In the genomic region with DNA sequence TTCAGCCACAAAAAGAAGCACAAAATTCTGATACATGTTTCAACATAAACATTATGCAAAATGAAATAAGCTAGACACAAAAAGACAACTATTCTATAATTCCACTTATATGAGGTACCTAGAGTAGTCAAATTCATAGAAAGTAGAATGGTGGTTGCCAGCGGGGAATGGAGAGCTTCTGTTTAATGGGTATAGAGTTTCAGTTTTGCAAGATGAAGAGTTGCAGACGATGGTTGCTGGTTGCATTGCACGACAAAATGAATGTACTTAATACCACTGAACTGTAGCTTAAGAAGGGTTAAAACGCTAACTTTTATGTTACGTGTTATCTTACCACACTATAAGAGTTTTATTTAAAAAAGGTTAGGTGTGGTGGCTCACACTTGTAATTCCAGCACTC, we compare ENCODE assay signal across 32 cellular contexts. TPM values are rescaled to one million over a fixed set of nuclear protein-coding genes. Genes with fewer than 3 reads are reported as not detected.
A peak's percentile ranks its signal among the peaks of the same experiment; 100 is the strongest.
DNase-seq lines count a peak whose midpoint lies in the region; ATAC-seq and TF ChIP-seq lines count a peak whose summit lies in the region.
"Had no signal": no experiment of that assay in that cellular context is flagged by ENCODE, and none has a peak within 500 bp of the region (broad histone marks: within the 10 kb centered on the region; RNA-seq: fewer than 3 reads in every experiment).

No MANE protein-coding gene starts in this region.

- peak overlapping the region; percentile 46 for H3K4me3 Mint-ChIP-seq in activated T-cell treated with anti-CD3 and anti-CD28 coated beads, Interleukin-2, amount 50 U/mL, for 4 hours
- H3K4me3 Mint-ChIP-seq in activated T-helper 2 cell treated with anti-CD3 and anti-CD28 coated beads, Interferon-gamma antibody, Interleukin-2, Interleukin-4, amounts not matched to agents 10 μg/mL and 5 μg/mL and 100 μg/mL, durations not matched to agents 14 hours and 24 hours and 36 hours (ENCODE audit: low read depth) = no peak overlapping the region
- H3K4me3 Mint-ChIP-seq in natural killer cell (peak overlapping the region; percentile 75), osteocyte (ENCODE audit: unreplicated experiment) (no peak overlapping the region)
- H3K4me3 Mint-ChIP-seq: brain had no signal

- no peaks in the 10 kb centered on the region for H3K27me3 Mint-ChIP-seq in activated T-cell treated with anti-CD3 and anti-CD28 coated beads, Interleukin-2, amount 50 U/mL, for 4 hours (ENCODE audit: low read depth)
- no peaks in the 10 kb centered on the region for H3K27me3 Mint-ChIP-seq in activated T-helper 2 cell treated with anti-CD3 and anti-CD28 coated beads, Interferon-gamma antibody, Interleukin-2, Interleukin-4, amounts not matched to agents 10 μg/mL and 5 μg/mL and 100 μg/mL, durations not matched to agents 14 hours and 24 hours and 36 hours (ENCODE audit: low read depth)
- H3K27me3 Mint-ChIP-seq in natural killer cell (ENCODE audit: low read depth in 2 of 2) (no peaks in the 10 kb centered on the region), osteocyte (ENCODE audit: unreplicated experiment) (no peaks in the 10 kb centered on the region)
- H3K27me3 Mint-ChIP-seq: brain had no signal

- H3K27ac ChIP-seq in DND-41 (ENCODE audit: low read length) = peak overlapping the region; percentile 9; the same call in 1 of the 2 replicates
- H3K27ac ChIP-seq: esophagus squamous epithelium, foreskin keratinocyte, neutrophil, thyroid gland had no signal

- no peaks in the 10 kb centered on the region for H3K9me3 Mint-ChIP-seq in activated T-cell treated with anti-CD3 and anti-CD28 coated beads, Interleukin-2, amount 50 U/mL, for 4 hours
- no peaks in the 10 kb centered on the region for H3K9me3 Mint-ChIP-seq in activated T-helper 2 cell treated with anti-CD3 and anti-CD28 coated beads, Interferon-gamma antibody, Interleukin-2, Interleukin-4, amounts not matched to agents 10 μg/mL and 5 μg/mL and 100 μg/mL, durations not matched to agents 14 hours and 24 hours and 36 hours
- H3K9me3 Mint-ChIP-seq in natural killer cell (no peaks in the 10 kb centered on the region), osteocyte (ENCODE audit: unreplicated experiment) (no peaks in the 10 kb centered on the region)

- peaks cover 51% of the 10 kb centered on the region for H3K4me1 ChIP-seq in DND-41 (ENCODE audit: insufficient read depth, low read length)

- H3K4me3 ChIP-seq in DND-41 (ENCODE audit: low read depth in 1 of 2, low read length in 2 of 2) = no peak overlapping the region
- H3K4me3 ChIP-seq: esophagus squamous epithelium, heart right ventricle, spleen, thyroid gland had no signal

- peaks cover 59% of the 10 kb centered on the region for H3K36me3 Mint-ChIP-seq in activated T-cell treated with anti-CD3 and anti-CD28 coated beads, Interleukin-2, amount 50 U/mL, for 4 hours (ENCODE audit: insufficient read depth)
- peaks cover 75% of the 10 kb centered on the region for H3K36me3 Mint-ChIP-seq in activated T-helper 2 cell treated with anti-CD3 and anti-CD28 coated beads, Interferon-gamma antibody, Interleukin-2, Interleukin-4, amounts not matched to agents 10 μg/mL and 5 μg/mL and 100 μg/mL, durations not matched to agents 14 hours and 24 hours and 36 hours (ENCODE audit: low read depth)
- H3K36me3 Mint-ChIP-seq in natural killer cell = no peaks in the 10 kb centered on the region
- H3K36me3 Mint-ChIP-seq in osteocyte (ENCODE audit: unreplicated experiment) = peaks cover 21% of the 10 kb centered on the region

- H3K4me2 ChIP-seq in DND-41 (ENCODE audit: insufficient read depth, low read length) = 0 out of 2 replicates have a peak overlapping the region, but pooled peaks have one; percentile 56

- peak overlapping the region; percentile 29 for H3K27ac Mint-ChIP-seq in activated T-helper 2 cell treated with anti-CD3 and anti-CD28 coated beads, Interferon-gamma antibody, Interleukin-2, Interleukin-4, amounts not matched to agents 10 μg/mL and 5 μg/mL and 100 μg/mL, durations not matched to agents 14 hours and 24 hours and 36 hours
- H3K27ac Mint-ChIP-seq in natural killer cell (peak overlapping the region; percentile 87 to 93), osteocyte (ENCODE audit: unreplicated experiment) (no peak overlapping the region)

- peaks cover 92% of the 10 kb centered on the region for H4K20me1 ChIP-seq in DND-41 (ENCODE audit: insufficient read depth, low read length)

- no peak for TF ChIP-seq CTCF in DND-41 (IDR thresholded peaks at IDR 0.05; ENCODE audit: borderline replicate concordance, extremely low read depth, low read length, poor library complexity, severe bottlenecking)
- no peak for TF ChIP-seq CTCF in natural killer cell (IDR thresholded peaks at IDR 0.05)
- TF ChIP-seq CTCF in osteocyte (IDR thresholded peaks at IDR 0.05) = no peak

- no peaks in the 10 kb centered on the region for H3K27me3 ChIP-seq in DND-41 (ENCODE audit: insufficient read depth, low read length, poor library complexity)
- H3K27me3 ChIP-seq: esophagus squamous epithelium, foreskin keratinocyte, heart right ventricle, neutrophil, spleen, thyroid gland had no signal

- no peak overlapping the region for H3K9ac ChIP-seq in DND-41 (ENCODE audit: low read depth, low read length)

- intact Hi-C loops in activated T-helper 2 cell treated with anti-CD3 and anti-CD28 coated beads, Interferon-gamma antibody, Interleukin-2, Interleukin-4, amounts not matched to agents 10 μg/mL and 5 μg/mL and 100 μg/mL, durations not matched to agents 14 hours and 24 hours and 36 hours (cut with micrococcal nuclease) = loop anchor here (1.0 kb wide), 1 partner anchor 9 kb away; no protein-coding TSS in a partner anchor
- intact Hi-C loops in natural killer cell (cut with micrococcal nuclease) = no loop called here

- H3K9me3 ChIP-seq in DND-41 (ENCODE audit: insufficient read depth, low read length, severe bottlenecking) = no peaks in the 10 kb centered on the region
- H3K9me3 ChIP-seq: Caco-2, esophagus squamous epithelium, neutrophil, spleen, thyroid gland had no signal

- H3K79me2 ChIP-seq in DND-41 (ENCODE audit: insufficient read depth, low read length) = peaks cover 99% of the 10 kb centered on the region

- peaks cover 43% of the 10 kb centered on the region for H3K36me3 ChIP-seq in DND-41 (ENCODE audit: insufficient read depth, low read length)
- H3K36me3 ChIP-seq: neutrophil, thyroid gland had no signal

- peaks cover 93% of the 10 kb centered on the region for H3K4me1 Mint-ChIP-seq in activated T-cell treated with anti-CD3 and anti-CD28 coated beads, Interleukin-2, amount 50 U/mL, for 4 hours (ENCODE audit: low read depth)
- H3K4me1 Mint-ChIP-seq in activated T-helper 2 cell treated with anti-CD3 and anti-CD28 coated beads, Interferon-gamma antibody, Interleukin-2, Interleukin-4, amounts not matched to agents 10 μg/mL and 5 μg/mL and 100 μg/mL, durations not matched to agents 14 hours and 24 hours and 36 hours (ENCODE audit: low read depth) = peaks cover 82% of the 10 kb centered on the region
- H3K4me1 Mint-ChIP-seq in natural killer cell = peaks cover 93 to 100% of the 10 kb centered on the region in 2 donors
- H3K4me1 Mint-ChIP-seq in osteocyte (ENCODE audit: unreplicated experiment) = peaks cover 78% of the 10 kb centered on the region

- DNase-seq in activated T-cell treated with anti-CD3 and anti-CD28 coated beads, Interleukin-2, amount 50 U/mL, for 4 hours = no peak
- no peak for DNase-seq in activated T-cell treated with anti-CD3 and anti-CD28 coated beads for 4 hours
- no peak for DNase-seq in DND-41
- no peak for DNase-seq in activated T-helper 2 cell treated with anti-CD3 and anti-CD28 coated beads, Interferon-gamma antibody, Interleukin-2, Interleukin-4, amounts not matched to agents 10 μg/mL and 5 μg/mL and 100 μg/mL, durations not matched to agents 14 hours and 24 hours and 36 hours (ENCODE audit: low spot score)
- no peak for DNase-seq in natural killer cell
- DNase-seq in osteocyte (ENCODE audit: extremely low spot score, unreplicated experiment) = no peak
- DNase-seq in NOMO-1 treated with dmso at 0.1 percent for 144 hours (lab: John Stamatoyannopoulos, UW; ENCODE audit: unreplicated experiment) = no peak
- DNase-seq: activated effector memory CD4-positive, alpha-beta T cell treated with anti-CD3 and anti-CD28 coated beads, Interleukin-2, amount 50 U/mL, for 16 hours; amniotic stem cell; Caco-2; cerebellar nuclear complex; esophagus squamous epithelium; foreskin keratinocyte; H7; heart right ventricle; Karpas-422; kidney; left ventricle myocardium superior; MV-4-11; NCI-H146; NCI-H2107; right cardiac atrium; SHP77; spleen; stimulated activated CD4-positive, alpha-beta T cell treated with anti-CD3 and anti-CD28 coated beads, Interleukin-2, amount 100 ng/mL, for 24 hours; thyroid gland had no signal

- ATAC-seq in activated T-cell treated with anti-CD3 and anti-CD28 coated beads, Interleukin-2, amount 50 U/mL, for 4 hours = peak in 1 of 2 donors; percentile 8
- ATAC-seq in DND-41 (ENCODE audit: insufficient read depth, low read depth) = no peak
- ATAC-seq in natural killer cell = no peak
- no peak for ATAC-seq in GM21717 (IDR thresholded peaks at IDR 0.05; ENCODE audit: unreplicated experiment)
- ATAC-seq: activated CD4-positive, CD25-positive, alpha-beta regulatory T cell treated with anti-CD3 and anti-CD28 coated beads, Interleukin-2, amount 50 U/mL, for 24 hours; HepG2; Panc1 had no signal

- H2AFZ ChIP-seq in DND-41 (ENCODE audit: low read depth, low read length) = no peak overlapping the region

RNA-seq across cellular contexts. Expression of a gene that starts 13.5 kb away (rescaled TPM):
- total RNA-seq in activated T-cell treated with anti-CD3 and anti-CD28 coated beads, Interleukin-2, amount 50 U/mL, for 4 hours = 100 to 1,000 TPM; 641 to 717 (median 687) TPM
- 334 and 339 TPM in 2 replicates for total RNA-seq in activated T-helper 2 cell treated with anti-CD3 and anti-CD28 coated beads, Interferon-gamma antibody, Interleukin-2, Interleukin-4, amounts not matched to agents 10 μg/mL and 5 μg/mL and 100 μg/mL, durations not matched to agents 14 hours and 24 hours and 36 hours
- 100 to 1,000 TPM; 227 to 240 (median 238) TPM for total RNA-seq in natural killer cell
- total RNA-seq in osteocyte = 296 and 307 TPM in 2 replicates

Comparison
In these comparisons a context has a peak if more than half of its experiments do, and no peak if none do; other contexts are left out.
1. H3K4me3 Mint-ChIP-seq: peak in activated T-cell treated with anti-CD3 and anti-CD28 coated beads, Interleukin-2, amount 50 U/mL, for 4 hours (single experiment) and natural killer cell (single experiment); none in activated T-helper 2 cell treated with anti-CD3 and anti-CD28 coated beads, Interferon-gamma antibody, Interleukin-2, Interleukin-4, amounts not matched to agents 10 μg/mL and 5 μg/mL and 100 μg/mL, durations not matched to agents 14 hours and 24 hours and 36 hours (single experiment) and osteocyte (single experiment).